9 cellular contexts compared by ENCODE assay signal in genomic region chr6:161444464-161444863, GRCh38.
DNase-seq lines count a peak whose midpoint lies in the region; ATAC-seq and TF ChIP-seq lines count a peak whose summit lies in the region.
"Had no signal": no experiment of that assay in that cellular context is flagged by ENCODE, and none has a peak within 500 bp of the region (broad histone marks: within the 10 kb centered on the region; RNA-seq: fewer than 3 reads in every experiment).

No MANE protein-coding gene starts in this region.

- TF ChIP-seq EP300 in gastroesophageal sphincter (IDR thresholded peaks at IDR 0.05) (no peak), ovary (IDR thresholded peaks at IDR 0.05) (no peak)

- H3K36me3 ChIP-seq in gastroesophageal sphincter (no peaks in the 10 kb centered on the region), ovary (no peaks in the 10 kb centered on the region)

- TF ChIP-seq POLR2A in gastroesophageal sphincter (IDR thresholded peaks at IDR 0.05) (no peak), ovary (IDR thresholded peaks at IDR 0.05) (no peak)

- peak; percentile 11 for DNase-seq in GDM1 (lab: John Stamatoyannopoulos, UW)
- DNase-seq in NOMO-1 treated with dmso at 0.1 percent for 144 hours (lab: John Stamatoyannopoulos, UW; ENCODE audit: unreplicated experiment): peak; percentile 3
- DNase-seq in ovary: peak; percentile 18 to 50 (median 39)
- no peak for DNase-seq in ecto neural progenitor cell (ENCODE audit: low spot score)
- DNase-seq in NCI-H510A treated with DMSO at 0.1 percent for 48 hours (lab: John Stamatoyannopoulos, UW): no peak
- DNase-seq: NCI-H2107 had no signal

- intact Hi-C loops in ovary (cut with DNase I): no loop called here

- peak overlapping the region in 1 of 2 donors; percentile 4 for H3K4me3 ChIP-seq in gastroesophageal sphincter
- H3K4me3 ChIP-seq in ovary: no peak overlapping the region

- ATAC-seq in gastroesophageal sphincter (peak; percentile 66), HG03378 (IDR thresholded peaks at IDR 0.05; ENCODE audit: unreplicated experiment) (no peak), HG03039 (IDR thresholded peaks at IDR 0.05; ENCODE audit: unreplicated experiment) (no peak)

- H3K27ac ChIP-seq in gastroesophageal sphincter (peak overlapping the region in 3 of 4 donors; percentile 41 to 60 (median 59)), ovary (no peak overlapping the region)

- WGBS in gastroesophageal sphincter (ENCODE audit: low coverage in 1 of 2), 2 donors: 53 to 71% methylated on average over 8 to 15 of the region's 15 CpGs
- WGBS in ovary, 3 donors: 19 to 43% (median 30%) methylated on average over 15 of the region's 15 CpGs

- TF ChIP-seq CTCF in gastroesophageal sphincter (IDR thresholded peaks at IDR 0.05) (peak in 3 of 4 experiments; percentile 30 to 56 (median 37)), ovary (IDR thresholded peaks at IDR 0.05) (no peak)

- H3K27me3 ChIP-seq in gastroesophageal sphincter (no peaks in the 10 kb centered on the region), ovary (no peaks in the 10 kb centered on the region)

- H3K9me3 ChIP-seq in gastroesophageal sphincter (no peaks in the 10 kb centered on the region), ovary (no peaks in the 10 kb centered on the region)

- H3K4me1 ChIP-seq in gastroesophageal sphincter (peaks cover 0 to 45% (median 13%) of the 10 kb centered on the region in 3 donors), ovary (ENCODE audit: insufficient read depth) (peaks cover 3% of the 10 kb centered on the region)

Comparison
In these comparisons a context has a peak if more than half of its experiments do, and no peak if none do; other contexts are left out.
1. DNase-seq: peak in GDM1 (single experiment), NOMO-1 treated with dmso at 0.1 percent for 144 hours (single experiment) and ovary (5 of 5); none in ecto neural progenitor cell (single experiment) and NCI-H510A treated with DMSO at 0.1 percent for 48 hours (single experiment).
2. H3K27ac ChIP-seq: peak in gastroesophageal sphincter (3 of 4); none in ovary (0 of 2).
3. CTCF ChIP-seq: peak in gastroesophageal sphincter (3 of 4); none in ovary (0 of 3).